In the genomic region with DNA sequence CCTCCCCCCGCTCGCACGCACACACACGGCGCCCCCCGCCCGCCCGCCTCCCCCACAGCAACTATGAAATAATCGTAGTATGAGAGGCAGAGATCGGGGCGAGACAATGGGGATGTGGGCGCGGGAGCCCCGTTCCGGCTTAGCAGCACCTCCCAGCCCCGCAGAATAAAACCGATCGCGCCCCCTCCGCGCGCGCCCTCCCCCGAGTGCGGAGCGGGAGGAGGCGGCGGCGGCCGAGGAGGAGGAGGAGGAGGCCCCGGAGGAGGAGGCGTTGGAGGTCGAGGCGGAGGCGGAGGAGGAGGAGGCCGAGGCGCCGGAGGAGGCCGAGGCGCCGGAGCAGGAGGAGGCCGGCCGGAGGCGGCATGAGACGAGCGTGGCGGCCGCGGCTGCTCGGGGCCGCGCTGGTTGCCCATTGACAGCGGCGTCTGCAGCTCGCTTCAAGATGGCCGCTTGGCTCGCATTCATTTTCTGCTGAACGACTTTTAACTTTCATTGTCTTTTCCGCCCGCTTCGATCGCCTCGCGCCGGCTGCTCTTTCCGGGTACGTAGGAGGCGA, we compare ENCODE assay signal across 8 cellular contexts. TPM values are rescaled to one million over a fixed set of nuclear protein-coding genes. Genes with fewer than 3 reads are reported as not detected.
A peak's percentile ranks its signal among the peaks of the same experiment; 100 is the strongest.
DNase-seq lines count a peak whose midpoint lies in the region; ATAC-seq and TF ChIP-seq lines count a peak whose summit lies in the region.

No MANE protein-coding gene starts in this region.

- peaks cover 36% of the 10 kb centered on the region for H3K27me3 Mint-ChIP-seq in Calu3 (ENCODE audit: unreplicated experiment)
- H3K27me3 Mint-ChIP-seq in naive thymus-derived CD8-positive, alpha-beta T cell, result peaks cover 3 to 29% (median 16%) of the 10 kb centered on the region in 5 donors
- peaks cover 63% of the 10 kb centered on the region for H3K27me3 Mint-ChIP-seq in type B pancreatic cell

- intact Hi-C loops in Calu3 (cut with micrococcal nuclease; ENCODE audit: unreplicated experiment), result loop anchor here (5.0 kb wide), 1 partner anchor 236 kb away; no protein-coding TSS in a partner anchor
- intact Hi-C loops in PC-9 (cut with micrococcal nuclease; ENCODE audit: unreplicated experiment), result loop anchor here (2.0 to 10.0 kb wide), 5 partner anchors 108 to 744 kb away; a partner anchor contains a TSS

- H3K36me3 ChIP-seq in H7 (replicated peaks; ENCODE audit: control insufficient read depth, insufficient read depth, low read length) (no peaks in the 10 kb centered on the region), PC-9 (ENCODE audit: low read depth) (no peaks in the 10 kb centered on the region)

- CTCF ChIA-PET in Calu3 (lab: Charles Lee), result no interaction called here
- CTCF ChIA-PET in PC-9 (lab: Charles Lee), result no interaction called here

- peak overlapping the region; percentile 79 for H2AFZ ChIP-seq in PC-9

- H3K27ac ChIP-seq in PC-9, result no peak overlapping the region

- H3K4me2 ChIP-seq in PC-9, result peak overlapping the region; percentile 57

- H3K9me3 ChIP-seq in PC-9 (ENCODE audit: insufficient read depth, low read depth), result no peaks in the 10 kb centered on the region

- no peak overlapping the region for H3K27ac Mint-ChIP-seq in Calu3 (ENCODE audit: unreplicated experiment)
- H3K27ac Mint-ChIP-seq in naive thymus-derived CD8-positive, alpha-beta T cell, result peak overlapping the region in 9 of 10 donors; percentile 54 to 96 (median 90)
- no peak overlapping the region for H3K27ac Mint-ChIP-seq in type B pancreatic cell

- H3F3A ChIP-seq in PC-9 (ENCODE audit: insufficient read depth, low read depth), result peaks cover 11% of the 10 kb centered on the region

- H3K36me3 Mint-ChIP-seq in Calu3 (ENCODE audit: insufficient read depth, unreplicated experiment), result peaks cover 57% of the 10 kb centered on the region
- H3K36me3 Mint-ChIP-seq in naive thymus-derived CD8-positive, alpha-beta T cell, result peaks cover 0 to 9% (median 7%) of the 10 kb centered on the region in 3 donors
- peaks cover 4% of the 10 kb centered on the region for H3K36me3 Mint-ChIP-seq in type B pancreatic cell

- H3K9me3 Mint-ChIP-seq in Calu3 (ENCODE audit: low read depth, unreplicated experiment) (no peaks in the 10 kb centered on the region), type B pancreatic cell (no peaks in the 10 kb centered on the region)
- H3K9me3 Mint-ChIP-seq in naive thymus-derived CD8-positive, alpha-beta T cell, result peaks cover 0 to 3% (median 0%) of the 10 kb centered on the region in 9 donors

- BruUV-seq in Calu3 (replicated peaks; lab: Mats Ljungman, UMichigan) (no TSS peak), PC-9 (replicated peaks; lab: Mats Ljungman, UMichigan) (no TSS peak)

- H3K4me3 Mint-ChIP-seq in Calu3 (ENCODE audit: low read depth, unreplicated experiment) (peak overlapping the region; percentile 81), type B pancreatic cell (peak overlapping the region; percentile 86)
- peak overlapping the region; percentile 83 to 93 (median 86) for H3K4me3 Mint-ChIP-seq in naive thymus-derived CD8-positive, alpha-beta T cell

- POLR2A ChIA-PET in PC-9 (lab: Charles Lee; ENCODE audit: unreplicated experiment), result no interaction called here
- POLR2A ChIA-PET in naive thymus-derived CD8-positive, alpha-beta T cell (lab: Charles Lee), result interaction anchor here (0.6 to 6.0 kb wide), 10 partner anchors 10 to 348 kb away, joined by 3 to 53 read pairs (median 4); no protein-coding TSS in a partner anchor

- TF ChIP-seq CTCF in Calu3 (IDR thresholded peaks at IDR 0.05; ENCODE audit: unreplicated experiment), result no peak
- TF ChIP-seq CTCF in PC-9 (conservative IDR thresholded peaks at IDR 0.05), result no peak
- peak; percentile 0 for TF ChIP-seq CTCF in type B pancreatic cell (conservative IDR thresholded peaks at IDR 0.05)

- H3K9me2 ChIP-seq in PC-9 (ENCODE audit: insufficient read depth), result no peaks in the 10 kb centered on the region

- DNase-seq in Calu3, result peak; percentile 64
- peak; percentile 81 for DNase-seq in H7
- DNase-seq in PC-9, result peak; percentile 35 to 65
- peak; percentile 87 for DNase-seq in activated effector memory CD4-positive, alpha-beta T cell treated with anti-CD3 and anti-CD28 coated beads, Interleukin-2, amount 50 U/mL, for 16 hours
- DNase-seq in fibroblast of peridontal ligament (ENCODE audit: extremely low read depth), result peak; percentile 61
- peak; percentile 44 to 81 (median 60) for DNase-seq in naive thymus-derived CD8-positive, alpha-beta T cell
- peak; percentile 83 for DNase-seq in type B pancreatic cell (ENCODE audit: extremely low spot score, unreplicated experiment)

- ATAC-seq in naive thymus-derived CD8-positive, alpha-beta T cell, result peak; percentile 27 to 38
- no peak for ATAC-seq in GM21528 (IDR thresholded peaks at IDR 0.05; ENCODE audit: low FRiP score, unreplicated experiment)

- peaks cover 44% of the 10 kb centered on the region for H3K79me2 ChIP-seq in PC-9 (ENCODE audit: low read depth)

- peaks cover 9% of the 10 kb centered on the region for H4K20me1 ChIP-seq in PC-9 (ENCODE audit: insufficient read depth)

- H3K4me1 ChIP-seq in PC-9 (replicated peaks; ENCODE audit: insufficient read depth), result peaks cover 43% of the 10 kb centered on the region

- H3K27me3 ChIP-seq in H7 (ENCODE audit: control insufficient read depth, insufficient read depth, low read length), result peaks cover 83% of the 10 kb centered on the region
- peaks cover 16% of the 10 kb centered on the region for H3K27me3 ChIP-seq in PC-9 (ENCODE audit: insufficient read depth, low read depth)

- H3K4me1 Mint-ChIP-seq in Calu3 (ENCODE audit: low read depth, unreplicated experiment), result peaks cover 20% of the 10 kb centered on the region
- peaks cover 10 to 73% (median 50%) of the 10 kb centered on the region in 4 donors for H3K4me1 Mint-ChIP-seq in naive thymus-derived CD8-positive, alpha-beta T cell
- peaks cover 54% of the 10 kb centered on the region for H3K4me1 Mint-ChIP-seq in type B pancreatic cell (ENCODE audit: unreplicated experiment)

- H3K4me3 ChIP-seq in H7 (ENCODE audit: insufficient read depth, low read depth, low read length) (peak overlapping the region; percentile 64), PC-9 (peak overlapping the region; percentile 74)

RNA-seq across cellular contexts. Expression of a gene that starts 0.3 kb away (rescaled TPM):
- 31.2 and 41.6 TPM in 2 replicates for total RNA-seq in Calu3 (2022)
- total RNA-seq in H7 (2014; rRNA removed; shearing (Covaris generic)), result 1.3 and 4.1 TPM in 2 replicates
- 38.8 and 48.4 TPM in 2 replicates for total RNA-seq in PC-9 (2021)
- total RNA-seq in naive thymus-derived CD8-positive, alpha-beta T cell, result 10 to 100 TPM; 70.2 to 80.3 TPM
- 10 to 100 TPM; 22.5 to 32.9 (median 25.7) TPM for polyA plus RNA-seq in naive thymus-derived CD8-positive, alpha-beta T cell
- 28.9 and 36.6 TPM in 2 replicates for total RNA-seq in type B pancreatic cell (ENCODE audit: low replicate concordance)

RNA-seq across cellular contexts. Expression of a gene that starts 5.0 kb away (rescaled TPM):
- total RNA-seq in Calu3 (2022), result 28.9 and 39.5 TPM in 2 replicates
- 1.1 and 1.8 TPM in 2 replicates for total RNA-seq in H7 (2014; rRNA removed; shearing (Covaris generic))
- total RNA-seq in PC-9 (2021), result 38.1 and 43.5 TPM in 2 replicates
- total RNA-seq in naive thymus-derived CD8-positive, alpha-beta T cell, result 10 to 100 TPM; 53.9 to 59.3 TPM
- 10 to 100 TPM; 38.5 to 57.8 (median 48.4) TPM for polyA plus RNA-seq in naive thymus-derived CD8-positive, alpha-beta T cell
- total RNA-seq in type B pancreatic cell (ENCODE audit: low replicate concordance), result 42.5 and 51.3 TPM in 2 replicates

RNA-seq across cellular contexts. Expression of a gene that starts 24.1 kb away (rescaled TPM):
- total RNA-seq in Calu3 (2022), result not detected in 2 replicates
- not detected in 2 replicates for total RNA-seq in H7 (2014; rRNA removed; shearing (Covaris generic))
- 0.55 TPM in 1 of 2 replicates, not detected in the other for total RNA-seq in PC-9 (2021)
- not detected for total RNA-seq in naive thymus-derived CD8-positive, alpha-beta T cell
- not detected for polyA plus RNA-seq in naive thymus-derived CD8-positive, alpha-beta T cell
- 1.9 and 6.6 TPM in 2 replicates for total RNA-seq in type B pancreatic cell (ENCODE audit: low replicate concordance)

Comparison
In these comparisons a context has a peak if more than half of its experiments do, and no peak if none do; other contexts are left out.
1. H3K27ac Mint-ChIP-seq: peak in naive thymus-derived CD8-positive, alpha-beta T cell (9 of 10); none in Calu3 (single experiment) and type B pancreatic cell (single experiment).
2. RNA of a gene that starts 5.0 kb away (total RNA-seq): 53.9 to 59.3 TPM in naive thymus-derived CD8-positive, alpha-beta T cell, 38.1 to 43.5 TPM in PC-9, 42.5 to 51.3 TPM in type B pancreatic cell and 28.9 to 39.5 TPM in Calu3; 1.1 to 1.8 TPM in H7; every median in the first group is over 10 times any median in the second.
3. Peak in every context shown above with its lines, with median percentiles within 50 percentile points of each other: DNase-seq and H3K4me3 Mint-ChIP-seq.